In the genomic region with DNA sequence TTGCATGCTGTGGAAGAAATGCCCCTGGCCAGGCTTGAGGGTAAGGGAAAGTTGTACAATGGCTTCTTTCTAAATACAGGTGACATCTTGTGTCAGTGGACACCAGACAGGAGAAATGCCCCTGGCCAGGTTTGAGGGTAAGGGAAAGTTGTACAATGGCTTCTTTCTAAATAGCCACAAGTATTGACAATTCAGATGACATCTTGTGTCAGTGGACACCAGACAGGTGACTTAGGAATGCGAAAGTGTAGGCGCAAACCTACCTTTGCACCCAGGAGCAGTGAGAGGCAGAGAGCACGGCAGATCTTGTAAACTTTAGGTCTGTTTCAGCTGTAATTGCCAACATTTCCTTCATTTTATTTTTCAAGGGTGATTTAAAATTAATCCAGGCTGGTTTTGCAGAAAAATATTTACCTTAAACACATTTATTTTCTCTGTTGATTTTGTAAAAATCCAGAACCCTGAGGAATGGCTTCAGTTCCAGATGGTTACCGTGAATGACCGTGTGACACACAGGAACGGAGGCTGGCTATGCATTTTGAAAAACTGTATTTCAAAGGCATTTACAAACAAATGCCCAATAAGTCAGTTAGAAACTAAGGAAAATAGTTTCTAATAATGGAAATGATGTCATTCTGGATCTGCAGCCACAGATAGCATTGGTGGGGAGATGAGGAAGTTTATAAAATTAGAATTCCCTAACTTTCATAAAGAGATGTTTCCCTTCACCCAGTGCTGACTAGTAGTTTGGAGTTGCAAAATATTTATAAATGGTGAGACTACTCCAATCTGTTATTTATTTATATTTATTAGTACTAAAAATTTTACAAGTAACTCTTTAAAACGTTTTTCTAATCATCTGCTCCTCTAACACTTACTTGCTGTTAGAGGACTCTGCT, we compare ENCODE assay signal across 24 cellular contexts. TPM values are rescaled to one million over a fixed set of nuclear protein-coding genes. Genes with fewer than 3 reads are reported as not detected.
DNase-seq lines count a peak whose midpoint lies in the region; FAIRE-seq and TF ChIP-seq lines count a peak whose summit lies in the region.
"Had no signal": no experiment of that assay in that cellular context is flagged by ENCODE, and none has a peak within 500 bp of the region (broad histone marks: within the 10 kb centered on the region; RNA-seq: fewer than 3 reads in every experiment).

No MANE protein-coding gene starts in this region.

- peaks cover 2% of the 10 kb centered on the region for H3K4me1 ChIP-seq in mammary epithelial cell (ENCODE audit: insufficient read depth, low read length)
- H3K4me1 ChIP-seq in breast epithelium: no peaks in the 10 kb centered on the region
- no peaks in the 10 kb centered on the region for H3K4me1 ChIP-seq in hepatocyte (ENCODE audit: insufficient read depth)
- H3K4me1 ChIP-seq in mesenchymal stem cell (ENCODE audit: control insufficient read depth, insufficient read depth, low read depth, low read length): no peaks in the 10 kb centered on the region
- H3K4me1 ChIP-seq: BE2C had no signal

- TF ChIP-seq CTCF in mammary epithelial cell (conservative IDR thresholded peaks at IDR 0.05 in 1 of 2, IDR thresholded peaks at IDR 0.05 in 1 of 2; ENCODE audit: extremely low read depth in 1 of 2, insufficient read depth in 1 of 2, low read depth in 1 of 2, low read length in 2 of 2) (no peak), breast epithelium (IDR thresholded peaks at IDR 0.05) (no peak), hepatocyte (IDR thresholded peaks at IDR 0.05; ENCODE audit: poor library complexity) (no peak)

- TF ChIP-seq POLR2A in breast epithelium (IDR thresholded peaks at IDR 0.05): no peak

- no peaks in the 10 kb centered on the region for H3K9me2 ChIP-seq in hepatocyte (replicated peaks; ENCODE audit: insufficient read depth)

- no peak overlapping the region for H2BK15ac ChIP-seq in mesenchymal stem cell (ENCODE audit: low read depth, poor library complexity, severe bottlenecking)

- intact Hi-C loops in mammary epithelial cell (cut with micrococcal nuclease) (no loop called here), breast epithelium (cut with DNase I; ENCODE audit: low total_unique reads) (no loop called here)

- no peak overlapping the region for H3K23ac ChIP-seq in mesenchymal stem cell (ENCODE audit: low read length in 2 of 2)

- in situ Hi-C loops in mammary epithelial cell (cut with MboI; ENCODE audit: low sequenced_read_pairs in 2 of 2): no loop called here

- H3K4me2 ChIP-seq in mammary epithelial cell (ENCODE audit: insufficient read depth, low read depth, low read length): peak overlapping the region; percentile 30
- H3K4me2 ChIP-seq in hepatocyte: peak overlapping the region; percentile 36
- no peak overlapping the region for H3K4me2 ChIP-seq in mesenchymal stem cell (ENCODE audit: low read length, poor library complexity, severe bottlenecking)
- H3K4me2 ChIP-seq: KMS-11 had no signal

- no peaks in the 10 kb centered on the region for H3K79me2 ChIP-seq in mammary epithelial cell (ENCODE audit: insufficient read depth, low read length)
- no peaks in the 10 kb centered on the region for H3K79me2 ChIP-seq in hepatocyte

- H3K4ac ChIP-seq in mesenchymal stem cell (ENCODE audit: low read depth in 1 of 2, low read length in 2 of 2): no peak overlapping the region

- no peaks in the 10 kb centered on the region for H3K9me3 ChIP-seq in mammary epithelial cell (replicated peaks; ENCODE audit: insufficient read depth, low read length)
- H3K9me3 ChIP-seq in breast epithelium: no peaks in the 10 kb centered on the region
- no peaks in the 10 kb centered on the region for H3K9me3 ChIP-seq in hepatocyte (ENCODE audit: low read depth)
- H3K9me3 ChIP-seq in mesenchymal stem cell (ENCODE audit: control insufficient read depth, low read length): no peaks in the 10 kb centered on the region
- H3K9me3 ChIP-seq: BE2C had no signal

- no peak overlapping the region for H2BK12ac ChIP-seq in mesenchymal stem cell (ENCODE audit: low read length in 2 of 2)

- H3K27me3 ChIP-seq in mammary epithelial cell (ENCODE audit: insufficient read depth, low read length): no peaks in the 10 kb centered on the region
- no peaks in the 10 kb centered on the region for H3K27me3 ChIP-seq in breast epithelium
- H3K27me3 ChIP-seq in hepatocyte: no peaks in the 10 kb centered on the region
- no peaks in the 10 kb centered on the region for H3K27me3 ChIP-seq in mesenchymal stem cell (ENCODE audit: control insufficient read depth in 1 of 2, insufficient read depth in 1 of 2, low read length in 2 of 2)

- no peaks in the 10 kb centered on the region for H3K79me1 ChIP-seq in mesenchymal stem cell (replicated peaks; ENCODE audit: low read length, poor library complexity, severe bottlenecking)

- no peak overlapping the region for H3K18ac ChIP-seq in mesenchymal stem cell (ENCODE audit: low read depth in 1 of 2, low read length in 2 of 2)

- no peak overlapping the region for H2BK120ac ChIP-seq in mesenchymal stem cell (ENCODE audit: low read depth, low read length)

- H3K36me3 ChIP-seq in mammary epithelial cell (ENCODE audit: insufficient read depth, low read length) (no peaks in the 10 kb centered on the region), breast epithelium (no peaks in the 10 kb centered on the region), hepatocyte (replicated peaks; ENCODE audit: insufficient read depth, low read depth) (no peaks in the 10 kb centered on the region), mesenchymal stem cell (ENCODE audit: control insufficient read depth in 1 of 2, insufficient read depth in 2 of 2, low read depth in 1 of 2, low read length in 2 of 2) (no peaks in the 10 kb centered on the region)
- H3K36me3 ChIP-seq: BE2C had no signal

- no peak overlapping the region for H3K14ac ChIP-seq in mesenchymal stem cell (ENCODE audit: low read length in 2 of 2)

- H4K91ac ChIP-seq in mesenchymal stem cell (ENCODE audit: low read length): no peak overlapping the region

- CTCF ChIA-PET in mammary epithelial cell (lab: Charles Lee; ENCODE audit: low non-redundant PET): no interaction called here

- no peaks in the 10 kb centered on the region for H4K20me1 ChIP-seq in mammary epithelial cell (ENCODE audit: insufficient read depth, low read length)
- H4K20me1 ChIP-seq in hepatocyte (ENCODE audit: insufficient read depth, poor library complexity, severe bottlenecking): no peaks in the 10 kb centered on the region

- no TSS peak for BruUV-seq in mammary epithelial cell (replicated peaks; lab: Mats Ljungman, UMichigan)

- peak overlapping the region in 1 of 3 experiments; percentile 3 for H3K4me3 ChIP-seq in mammary epithelial cell (replicated peaks in 1 of 3; ENCODE audit: insufficient read depth in 1 of 3, low read depth in 2 of 3, low read length in 3 of 3)
- H3K4me3 ChIP-seq in breast epithelium: no peak overlapping the region
- H3K4me3 ChIP-seq in hepatocyte: no peak overlapping the region
- H3K4me3 ChIP-seq in mesenchymal stem cell (ENCODE audit: insufficient read depth in 1 of 2, low read depth in 1 of 2, low read length in 2 of 2): no peak overlapping the region

- DNase-seq in mammary epithelial cell (no peak), breast epithelium (ENCODE audit: low spot score in 2 of 2) (no peak), hepatocyte (ENCODE audit: low spot score) (peak; percentile 17), mesenchymal stem cell (peak; percentile 6), frontal cortex (ENCODE audit: low spot score in 2 of 2) (no peak)
- DNase-seq in activated CD8-positive, alpha-beta memory T cell treated with anti-CD3 and anti-CD28 coated beads, Interleukin-2, amount 50 U/mL, for 4 hours: no peak
- no peak for DNase-seq in stimulated activated CD4-positive, alpha-beta T cell treated with anti-CD3 and anti-CD28 coated beads, Interleukin-2, amount 100 ng/mL, for 48 hours
- DNase-seq: BE2C; CD4-positive, CD25-positive, alpha-beta regulatory T cell; IMR-90; NCI-H1092; NCI-H1417 treated with DMSO at 0.1 percent for 48 hours; NCI-H1694 treated with DMSO at 0.1 percent for 48 hours; NCI-H2081 treated with DMSO at 0.1 percent for 48 hours; NCI-H2171; NCI-H226; NCI-H510A; NCI-H69; SHP77 had no signal

- no peak overlapping the region for H4K8ac ChIP-seq in mesenchymal stem cell (ENCODE audit: low read length)

- no peak overlapping the region for H2AK5ac ChIP-seq in mesenchymal stem cell (ENCODE audit: low read length, severe bottlenecking)

- H3K27ac ChIP-seq in mammary epithelial cell (ENCODE audit: insufficient read depth, low read depth, low read length) (no peak overlapping the region), breast epithelium (no peak overlapping the region), hepatocyte (peak overlapping the region; percentile 46), mesenchymal stem cell (ENCODE audit: low read length, poor library complexity, severe bottlenecking) (no peak overlapping the region)
- H3K27ac ChIP-seq: 22Rv1, KMS-11, RWPE1 had no signal

- dilution Hi-C loops in mammary epithelial cell (cut with HindIII; ENCODE audit: low sequenced_read_pairs): no loop called here

- no peak overlapping the region for H3K9ac ChIP-seq in mammary epithelial cell (ENCODE audit: insufficient read depth, low read length)
- H3K9ac ChIP-seq in mesenchymal stem cell (ENCODE audit: low read length): no peak overlapping the region
- H3K9ac ChIP-seq: KMS-11 had no signal

- H2BK5ac ChIP-seq in mesenchymal stem cell (ENCODE audit: low read depth, low read length, poor library complexity, severe bottlenecking): no peak overlapping the region

- FAIRE-seq in frontal cortex (lab: Jason Lieb, UNC): no peak
- FAIRE-seq: D721Med, GM19239 had no signal

- 28% methylated on average over 7 of the region's 7 CpGs for WGBS in mammary epithelial cell (ENCODE audit: low coverage, missing lambda C conversion rate)
- 59% methylated on average over 7 of the region's 7 CpGs for WGBS in hepatocyte (ENCODE audit: low lambda C conversion rate, missing lambda C conversion rate)
- 50% methylated on average over 2 of the region's 7 CpGs for WGBS in mesenchymal stem cell

- H2AFZ ChIP-seq in mammary epithelial cell (ENCODE audit: low read depth, low read length) (no peak overlapping the region), hepatocyte (no peak overlapping the region), mesenchymal stem cell (ENCODE audit: low read depth, low read length) (no peak overlapping the region)

RNA-seq across cellular contexts. Expression of a gene that starts 34.9 kb away (rescaled TPM):
- 1 to 10 TPM; 1.6 to 1.7 TPM for total RNA-seq in mammary epithelial cell
- polyA plus RNA-seq in mammary epithelial cell: 0.11 TPM
- not detected for polyA minus RNA-seq in mammary epithelial cell
- total RNA-seq in breast epithelium: 1 to 10 TPM; 3.2 to 4.5 (median 3.9) TPM
- total RNA-seq in hepatocyte: 0.48 and 1.6 TPM in 2 replicates
- 0.97 and 1.4 TPM in 2 replicates for polyA plus RNA-seq in hepatocyte
- 2.4 TPM for polyA plus RNA-seq in mesenchymal stem cell (2013, experiment 1 of 2)
- 1.8 TPM for polyA plus RNA-seq in mesenchymal stem cell (2013, experiment 2 of 2)
- total RNA-seq in frontal cortex: 1.6 TPM

Comparison
In these comparisons a context has a peak if more than half of its experiments do, and no peak if none do; other contexts are left out.
1. DNase-seq: peak in hepatocyte (single experiment) and mesenchymal stem cell (single experiment); none in mammary epithelial cell (single experiment), breast epithelium (0 of 2), activated CD8-positive, alpha-beta memory T cell treated with anti-CD3 and anti-CD28 coated beads, Interleukin-2, amount 50 U/mL, for 4 hours (single experiment), frontal cortex (0 of 2) and stimulated activated CD4-positive, alpha-beta T cell treated with anti-CD3 and anti-CD28 coated beads, Interleukin-2, amount 100 ng/mL, for 48 hours (0 of 2).